ENCODE assay signal across 8 cellular contexts in genomic region chr7:816751-817671, GRCh38. TPM values are rescaled to one million over a fixed set of nuclear protein-coding genes. Genes with fewer than 3 reads are reported as not detected.
DNase-seq lines count a peak whose midpoint lies in the region; ATAC-seq and TF ChIP-seq lines count a peak whose summit lies in the region.

No MANE protein-coding gene starts in this region.

- intact Hi-C loops in body of pancreas (cut with DNase I) (no loop called here), left lung (cut with DNase I) (no loop called here)

- TF ChIP-seq CTCF in body of pancreas (IDR thresholded peaks at IDR 0.05) (no peak), left lung (IDR thresholded peaks at IDR 0.05) (no peak)

- TF ChIP-seq POLR2A in body of pancreas (IDR thresholded peaks at IDR 0.05) = peak in 1 of 3 donors; percentile 41

- H3K9me3 ChIP-seq in SJCRH30 (replicated peaks) (no peaks in the 10 kb centered on the region), body of pancreas (peaks cover 0 to 3% (median 0%) of the 10 kb centered on the region in 3 donors), left lung (no peaks in the 10 kb centered on the region)

- H3K4me1 ChIP-seq in SJCRH30 = peaks cover 4% of the 10 kb centered on the region
- H3K4me1 ChIP-seq in body of pancreas = peaks cover 49% of the 10 kb centered on the region
- H3K4me1 ChIP-seq in left lung = peaks cover 19 to 42% of the 10 kb centered on the region in 2 donors

- H3K27me3 ChIP-seq in SJCRH30 = no peaks in the 10 kb centered on the region
- no peaks in the 10 kb centered on the region for H3K27me3 ChIP-seq in body of pancreas
- peaks cover 0 to 36% of the 10 kb centered on the region in 2 donors for H3K27me3 ChIP-seq in left lung

- 1 to 2% methylated on average over 11 to 74 of the region's 88 CpGs for WGBS in body of pancreas, 2 donors

- H3K4me3 ChIP-seq in SJCRH30 (peak overlapping the region; percentile 74), body of pancreas (peak overlapping the region; percentile 49 to 63), left lung (peak overlapping the region; percentile 67 to 69)

- DNase-seq in A172 (ENCODE audit: low spot score) (peak; percentile 30), SJCRH30 (peak; percentile 12 to 25), body of pancreas (peak in 2 of 4 donors; percentile 38 to 46), left lung (peak in 1 of 2 donors; percentile 80), islet precursor cell (no peak)
- DNase-seq in stimulated activated CD8-positive, alpha-beta memory T cell treated with anti-CD3 and anti-CD28 coated beads, Interleukin-4, amount 100 ng/mL, for 24 hours (ENCODE audit: low read depth) = peak; percentile 38

- ATAC-seq in GM18861 (IDR thresholded peaks at IDR 0.05; ENCODE audit: unreplicated experiment) = peak; percentile 5
- peak; percentile 19 for ATAC-seq in HG03159 (IDR thresholded peaks at IDR 0.05; ENCODE audit: unreplicated experiment)
- ATAC-seq in body of pancreas = peak; percentile 22
- no peak for ATAC-seq in left lung

- H3K27ac ChIP-seq in SJCRH30 = peak overlapping the region; percentile 44
- H3K27ac ChIP-seq in body of pancreas = peak overlapping the region; percentile 77 to 91 (median 79)
- H3K27ac ChIP-seq in left lung = peak overlapping the region; percentile 44 to 65

- H3K36me3 ChIP-seq in SJCRH30 (no peaks in the 10 kb centered on the region), body of pancreas (replicated peaks in 1 of 2; ENCODE audit: insufficient read depth in 1 of 2, low read depth in 2 of 2) (no peaks in the 10 kb centered on the region), left lung (no peaks in the 10 kb centered on the region)

RNA-seq across cellular contexts. Expression of gene SUN1, which starts 15.3 kb away (rescaled TPM):
- 103 and 123 TPM in 2 replicates for total RNA-seq in A172 (2014; rRNA removed; shearing (Covaris generic))
- 62.0 and 83.3 TPM in 2 replicates for total RNA-seq in SJCRH30 (2014; rRNA removed; shearing (Covaris generic))
- 100 to 1,000 TPM in 1 of 2 donors, 10 to 100 TPM in 1; 75.8 to 122 TPM for total RNA-seq in body of pancreas
- 100 to 1,000 TPM; 101 to 109 TPM for total RNA-seq in left lung

RNA-seq across cellular contexts. Expression of gene GET4, which starts 59.3 kb away (rescaled TPM):
- 55.3 and 56.3 TPM in 2 replicates for total RNA-seq in A172 (2014; rRNA removed; shearing (Covaris generic))
- 21.4 and 22.0 TPM in 2 replicates for total RNA-seq in SJCRH30 (2014; rRNA removed; shearing (Covaris generic))
- total RNA-seq in body of pancreas (10 to 100 TPM; 34.8 to 42.2 TPM), left lung (10 to 100 TPM; 30.1 to 31.6 TPM)
